Comparison of ENCODE assay signal across 17 cellular contexts in the genomic region with DNA sequence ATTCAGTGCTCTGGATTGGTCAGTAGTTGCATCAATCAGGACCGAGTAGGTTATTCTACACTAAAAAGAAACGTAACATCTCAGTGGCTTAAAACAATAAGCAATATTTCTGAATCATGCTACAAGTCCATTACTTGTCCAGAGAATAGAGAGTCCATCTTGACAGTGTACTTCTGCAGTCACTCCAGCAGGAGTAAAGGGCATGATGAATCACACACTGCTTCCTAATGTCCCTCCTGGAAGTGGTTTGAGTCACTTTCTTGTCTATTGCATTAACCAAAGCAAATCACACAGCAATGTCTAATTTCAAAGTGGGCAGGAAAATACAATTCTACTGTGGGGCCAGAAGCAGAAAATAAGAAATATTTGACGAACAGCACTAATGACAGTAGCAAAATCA.
DNase-seq lines count a peak whose midpoint lies in the region; ATAC-seq and TF ChIP-seq lines count a peak whose summit lies in the region.
"Had no signal": no experiment of that assay in that cellular context is flagged by ENCODE, and none has a peak within 500 bp of the region (broad histone marks: within the 10 kb centered on the region; RNA-seq: fewer than 3 reads in every experiment).

No MANE protein-coding gene starts in this region.

- peak in 2 of 3 experiments; percentile 18 to 30; a peak in 2 of 6 replicates for TF ChIP-seq CTCF in HCT116 (IDR thresholded peaks at IDR 0.05 in 2 of 3, conservative IDR thresholded peaks at IDR 0.05 in 1 of 3; ENCODE audit: borderline replicate concordance in 1 of 3, insufficient read depth in 1 of 3, low read depth in 2 of 3, low read length in 2 of 3)
- no peak for TF ChIP-seq CTCF in foreskin keratinocyte (conservative IDR thresholded peaks at IDR 0.05)
- peak; percentile 35 for TF ChIP-seq CTCF in type B pancreatic cell (conservative IDR thresholded peaks at IDR 0.05)
- no peak for TF ChIP-seq CTCF in upper lobe of right lung (IDR thresholded peaks at IDR 0.05)

- ATAC-seq in HCT116 (peak; percentile 68; the same call in 1 of the 2 replicates), foreskin keratinocyte (peak; percentile 67), upper lobe of right lung (no peak), GM19351 (IDR thresholded peaks at IDR 0.05; ENCODE audit: unreplicated experiment) (no peak)
- no peak for ATAC-seq in activated T-cell treated with anti-CD3 and anti-CD28 coated beads, Interleukin-2, amount 50 U/mL, for 72 hours (replicated peaks in 1 of 2)
- ATAC-seq: GM12878, GM23338 had no signal

- peaks cover 0 to 5% of the 10 kb centered on the region in 2 experiments; a peak in 2 of 4 replicates for H3K4me1 ChIP-seq in HCT116 (ENCODE audit: control insufficient read depth in 1 of 2, insufficient read depth in 2 of 2, low read length in 2 of 2)
- H3K4me1 ChIP-seq in adipocyte (ENCODE audit: control insufficient read depth, insufficient read depth, low read length) = peaks cover 33% of the 10 kb centered on the region
- H3K4me1 ChIP-seq in foreskin keratinocyte = no peaks in the 10 kb centered on the region
- no peaks in the 10 kb centered on the region for H3K4me1 ChIP-seq in upper lobe of right lung

- no peaks in the 10 kb centered on the region for H3K9me3 Mint-ChIP-seq in type B pancreatic cell
- no peaks in the 10 kb centered on the region for H3K9me3 Mint-ChIP-seq in activated T-cell treated with anti-CD3 and anti-CD28 coated beads, Interleukin-2, amount 50 U/mL, for 72 hours
- H3K9me3 Mint-ChIP-seq: GM23338, nephron progenitor cell had no signal

- BruUV-seq in HCT116 (replicated peaks; lab: Mats Ljungman, UMichigan) = no TSS peak

- H3K4me1 Mint-ChIP-seq in type B pancreatic cell (ENCODE audit: unreplicated experiment) = peaks cover 4% of the 10 kb centered on the region
- H3K4me1 Mint-ChIP-seq in activated T-cell treated with anti-CD3 and anti-CD28 coated beads, Interleukin-2, amount 50 U/mL, for 72 hours (ENCODE audit: low read depth) = no peaks in the 10 kb centered on the region
- H3K4me1 Mint-ChIP-seq: nephron progenitor cell had no signal

- no peaks in the 10 kb centered on the region for H3K9me2 ChIP-seq in HCT116 (ENCODE audit: insufficient read depth)

- H3K4me3 ChIP-seq in HCT116 (replicated peaks in 1 of 2; ENCODE audit: low read depth in 1 of 2, low read length in 2 of 2) = no peak overlapping the region
- peak overlapping the region; percentile 19 for H3K4me3 ChIP-seq in adipocyte (ENCODE audit: low read length)
- H3K4me3 ChIP-seq in upper lobe of right lung = no peak overlapping the region
- H3K4me3 ChIP-seq: coronary artery, GM12878, GM23338 had no signal

- peak overlapping the region; percentile 74 for H2AFZ ChIP-seq in HCT116 (ENCODE audit: low read depth, low read length, poor library complexity, severe bottlenecking)
- H2AFZ ChIP-seq: GM23338 had no signal

- TF ChIP-seq POLR2A in HCT116 (IDR thresholded peaks at IDR 0.05; ENCODE audit: borderline replicate concordance, extremely low read depth, insufficient read depth, insufficient read length) = no peak

- intact Hi-C loops in HCT116 (cut with micrococcal nuclease) = no loop called here
- intact Hi-C loops in upper lobe of right lung (cut with DNase I) = no loop called here

- POLR2A ChIA-PET in HCT116 (lab: Charles Lee) = no interaction called here

- no peaks in the 10 kb centered on the region for H3K79me2 ChIP-seq in HCT116 (ENCODE audit: insufficient read depth, low read length)

- no peak overlapping the region for H3K27ac ChIP-seq in HCT116 (ENCODE audit: low read depth, low read length)
- no peak overlapping the region for H3K27ac ChIP-seq in foreskin keratinocyte
- H3K27ac ChIP-seq in upper lobe of right lung = no peak overlapping the region
- H3K27ac ChIP-seq: coronary artery had no signal

- no peak overlapping the region for H3K4me2 ChIP-seq in HCT116 (ENCODE audit: low read length)
- H3K4me2 ChIP-seq: GM23338 had no signal

- H3K4me3 Mint-ChIP-seq in type B pancreatic cell = no peak overlapping the region
- H3K4me3 Mint-ChIP-seq in activated T-cell treated with anti-CD3 and anti-CD28 coated beads, Interleukin-2, amount 50 U/mL, for 72 hours = no peak overlapping the region
- H3K4me3 Mint-ChIP-seq: GM23338, nephron progenitor cell had no signal

- CTCF ChIA-PET in HCT116 (lab: Charles Lee) = interaction anchor here (1.6 kb wide), 1 partner anchor 9 kb away, joined by 4 read pairs; no protein-coding TSS in a partner anchor

- no peak overlapping the region for H3K27ac Mint-ChIP-seq in type B pancreatic cell
- no peak overlapping the region for H3K27ac Mint-ChIP-seq in activated T-cell treated with anti-CD3 and anti-CD28 coated beads, Interleukin-2, amount 50 U/mL, for 72 hours
- H3K27ac Mint-ChIP-seq: GM23338, nephron progenitor cell had no signal

- H3K27me3 Mint-ChIP-seq in type B pancreatic cell = peaks cover 6% of the 10 kb centered on the region
- H3K27me3 Mint-ChIP-seq in activated T-cell treated with anti-CD3 and anti-CD28 coated beads, Interleukin-2, amount 50 U/mL, for 72 hours (ENCODE audit: low read depth) = no peaks in the 10 kb centered on the region

- RAD21 ChIA-PET in HCT116 (lab: Charles Lee; ENCODE audit: low non-redundant PET in 1 of 2, low total read pairs in 2 of 2, uncharacterized antibody in 2 of 2, unreplicated experiment in 2 of 2) = no interaction called here

- DNase-seq in HCT116 (ENCODE audit: low read depth, low spot score) (peak; percentile 10), adipocyte (ENCODE audit: low read depth) (no peak), foreskin keratinocyte (no peak), type B pancreatic cell (ENCODE audit: extremely low spot score, unreplicated experiment) (no peak), cerebellum (ENCODE audit: low spot score) (no peak), upper lobe of right lung (no peak)
- DNase-seq in activated T-cell treated with anti-CD3 and anti-CD28 coated beads, Interleukin-2, amount 50 U/mL, for 72 hours = no peak
- DNase-seq: activated CD4-positive, alpha-beta T cell treated with anti-CD3 and anti-CD28 coated beads, Interleukin-2, amount 50 U/mL, for 48 hours; activated gamma-delta T cell treated with Interleukin-2 at 50 U/mL for 16 hours; DMS153; NCI-H446; nephron progenitor cell; T1000 had no signal

- H3K9me3 ChIP-seq in HCT116 (ENCODE audit: control insufficient read depth in 1 of 2, insufficient read depth in 1 of 2, low read depth in 1 of 2, low read length in 2 of 2) (no peaks in the 10 kb centered on the region), adipocyte (ENCODE audit: control insufficient read depth, low read length) (no peaks in the 10 kb centered on the region), upper lobe of right lung (no peaks in the 10 kb centered on the region)

- no peaks in the 10 kb centered on the region for H4K20me1 ChIP-seq in HCT116 (ENCODE audit: insufficient read depth)

- H3K36me3 ChIP-seq in HCT116 (ENCODE audit: control insufficient read depth in 1 of 2, insufficient read depth in 2 of 2, low read length in 2 of 2) (no peaks in the 10 kb centered on the region), adipocyte (ENCODE audit: control insufficient read depth, insufficient read depth, low read length, severe bottlenecking) (no peaks in the 10 kb centered on the region), upper lobe of right lung (no peaks in the 10 kb centered on the region)

- H3K27me3 ChIP-seq in HCT116 (ENCODE audit: insufficient read depth, low read length) = no peaks in the 10 kb centered on the region
- no peaks in the 10 kb centered on the region for H3K27me3 ChIP-seq in adipocyte (replicated peaks; ENCODE audit: control insufficient read depth, insufficient read depth, low read length)
- no peaks in the 10 kb centered on the region for H3K27me3 ChIP-seq in foreskin keratinocyte
- H3K27me3 ChIP-seq in upper lobe of right lung = no peaks in the 10 kb centered on the region

- no peak for TF ChIP-seq RAD21 in HCT116 (IDR thresholded peaks at IDR 0.05; ENCODE audit: low read depth)

- H3K9ac ChIP-seq in HCT116 (ENCODE audit: low read length) = no peak overlapping the region
- H3K9ac ChIP-seq in adipocyte (ENCODE audit: low read length) = no peak overlapping the region

- no peaks in the 10 kb centered on the region for H3K36me3 Mint-ChIP-seq in type B pancreatic cell
- no peaks in the 10 kb centered on the region for H3K36me3 Mint-ChIP-seq in activated T-cell treated with anti-CD3 and anti-CD28 coated beads, Interleukin-2, amount 50 U/mL, for 72 hours (ENCODE audit: insufficient read depth in 2 of 2)

TF ChIP-seq in HCT116, 20 proteins besides CTCF, POLR2A, EP300 and RAD21:
- TF ChIP-seq CBX3 (IDR thresholded peaks at IDR 0.05; ENCODE audit: low read depth) = peak; percentile 42; the same call in 1 of the 2 replicates
- no peak for TF ChIP-seq POLR2AphosphoS5 (IDR thresholded peaks at IDR 0.05; ENCODE audit: low read depth, low read length)
- peak; percentile 18; the same call in 1 of the 2 replicates for TF ChIP-seq JUND (IDR thresholded peaks at IDR 0.05)
- TF ChIP-seq SP1 (IDR thresholded peaks at IDR 0.05; ENCODE audit: low read depth) = no peak
- peak; percentile 36; the same call in 1 of the 2 replicates for TF ChIP-seq FOSL1 (IDR thresholded peaks at IDR 0.05; ENCODE audit: low read depth)
- TF ChIP-seq EZH2phosphoT487 (IDR thresholded peaks at IDR 0.05; ENCODE audit: borderline replicate concordance) = no peak
- TF ChIP-seq, protein P1, sequence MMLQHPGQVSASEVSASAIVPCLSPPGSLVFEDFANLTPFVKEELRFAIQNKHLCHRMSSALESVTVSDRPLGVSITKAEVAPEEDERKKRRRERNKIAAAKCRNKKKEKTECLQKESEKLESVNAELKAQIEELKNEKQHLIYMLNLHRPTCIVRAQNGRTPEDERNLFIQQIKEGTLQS (IDR thresholded peaks at IDR 0.05) = 0 out of 2 replicates have a peak, but pooled peaks have one; percentile 27

Comparison
In these comparisons a context has a peak if more than half of its experiments do, and no peak if none do; other contexts are left out.
1. ATAC-seq: peak in HCT116 (single experiment) and foreskin keratinocyte (single experiment); none in upper lobe of right lung (single experiment), activated T-cell treated with anti-CD3 and anti-CD28 coated beads, Interleukin-2, amount 50 U/mL, for 72 hours (0 of 2) and GM19351 (single experiment).
2. CTCF ChIP-seq: peak in HCT116 (2 of 3) and type B pancreatic cell (single experiment); none in foreskin keratinocyte (single experiment) and upper lobe of right lung (single experiment).